In the genomic region with DNA sequence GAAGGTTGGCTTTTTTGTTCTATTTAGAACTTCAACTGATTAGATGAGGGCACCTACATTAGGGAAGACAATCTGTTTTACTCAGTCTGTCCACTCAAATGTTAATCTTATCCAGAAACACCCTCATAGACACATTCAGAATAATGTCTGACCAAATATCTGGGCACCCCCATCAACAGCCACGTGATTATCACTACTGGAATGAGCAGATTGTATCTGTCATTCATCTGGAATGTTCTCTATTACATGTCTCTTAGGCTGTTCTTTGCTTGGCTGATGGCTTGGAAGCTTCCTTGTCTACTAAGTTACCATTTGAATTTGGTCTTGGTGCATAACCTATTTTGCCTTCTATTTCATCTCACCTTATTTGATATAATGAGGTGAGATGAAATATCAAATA, we compare ENCODE assay signal across 1 cellular context.
TF ChIP-seq lines count a peak whose summit lies in the region.

No MANE protein-coding gene starts in this region.

TF ChIP-seq in SK-N-SH treated with all-trans-retinoic acid at 6 μM for 48 hours, 23 proteins besides CTCF, POLR2A, EP300 and RAD21 (continued from another document):
- TF ChIP-seq, protein P1, sequence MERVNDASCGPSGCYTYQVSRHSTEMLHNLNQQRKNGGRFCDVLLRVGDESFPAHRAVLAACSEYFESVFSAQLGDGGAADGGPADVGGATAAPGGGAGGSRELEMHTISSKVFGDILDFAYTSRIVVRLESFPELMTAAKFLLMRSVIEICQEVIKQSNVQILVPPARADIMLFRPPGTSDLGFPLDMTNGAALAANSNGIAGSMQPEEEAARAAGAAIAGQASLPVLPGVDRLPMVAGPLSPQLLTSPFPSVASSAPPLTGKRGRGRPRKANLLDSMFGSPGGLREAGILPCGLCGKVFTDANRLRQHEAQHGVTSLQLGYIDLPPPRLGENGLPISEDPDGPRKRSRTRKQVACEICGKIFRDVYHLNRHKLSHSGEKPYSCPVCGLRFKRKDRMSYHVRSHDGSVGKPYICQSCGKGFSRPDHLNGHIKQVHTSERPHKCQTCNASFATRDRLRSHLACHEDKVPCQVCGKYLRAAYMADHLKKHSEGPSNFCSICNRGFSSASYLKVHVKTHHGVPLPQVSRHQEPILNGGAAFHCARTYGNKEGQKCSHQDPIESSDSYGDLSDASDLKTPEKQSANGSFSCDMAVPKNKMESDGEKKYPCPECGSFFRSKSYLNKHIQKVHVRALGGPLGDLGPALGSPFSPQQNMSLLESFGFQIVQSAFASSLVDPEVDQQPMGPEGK (CRISPR knock-in tag; IDR thresholded peaks at IDR 0.05; ENCODE audit: borderline replicate concordance) = no peak
- TF ChIP-seq ZNF70 (CRISPR knock-in tag; IDR thresholded peaks at IDR 0.05) = no peak
- TF ChIP-seq ESRRG (CRISPR knock-in tag; IDR thresholded peaks at IDR 0.05) = no peak
- TF ChIP-seq CSDC2 (CRISPR knock-in tag; IDR thresholded peaks at IDR 0.05) = no peak
- TF ChIP-seq BACH2 (CRISPR knock-in tag; IDR thresholded peaks at IDR 0.05; ENCODE audit: borderline replicate concordance) = no peak
- no peak for TF ChIP-seq ISL1 (CRISPR knock-in tag; IDR thresholded peaks at IDR 0.05)
TF ChIP-seq in SK-N-SH treated with all-trans-retinoic acid at 6 μM for 48 hours: peak in this region for 0.
